22 cellular contexts compared by ENCODE assay signal in genomic region chr7:141590071-141590470, GRCh38. TPM values are rescaled to one million over a fixed set of nuclear protein-coding genes. Genes with fewer than 3 reads are reported as not detected.
A peak's percentile ranks its signal among the peaks of the same experiment; 100 is the strongest.
DNase-seq lines count a peak whose midpoint lies in the region; ATAC-seq and TF ChIP-seq lines count a peak whose summit lies in the region.
"Had no signal": no experiment of that assay in that cellular context is flagged by ENCODE, and none has a peak within 500 bp of the region (broad histone marks: within the 10 kb centered on the region; RNA-seq: fewer than 3 reads in every experiment).

No MANE protein-coding gene starts in this region.

- DNase-seq in Right ventricle myocardium inferior (ENCODE audit: missing footprints), result no peak
- no peak for DNase-seq in right atrium auricular region (ENCODE audit: low spot score)
- DNase-seq in H9, result no peak
- no peak for DNase-seq in RWPE2 (ENCODE audit: low spot score)
- no peak for DNase-seq in immature natural killer cell
- no peak for DNase-seq in activated naive CD4-positive, alpha-beta T cell treated with anti-CD3 and anti-CD28 coated beads, Interleukin-2, amount 50 U/mL, for 16 hours
- DNase-seq: ACHN; CD4-positive, alpha-beta T cell; COR-L47; DMS79; IMR-90; NCI-H1105; NCI-H146; NCI-H2029 treated with DMSO at 0.1 percent for 48 hours; NCI-H345; NCI-H524; NCI-H774; Peyer's patch; SHP77 treated with DMSO at 0.1 percent for 48 hours had no signal

- H3K4ac ChIP-seq in H9 (ENCODE audit: low read depth, low read length), result no peak overlapping the region

- H3K4me2 ChIP-seq in H9 (ENCODE audit: insufficient read depth, insufficient read length, low read length), result no peak overlapping the region
- H3K4me2 ChIP-seq: BLaER1, KMS-11 had no signal

- H3K36me3 Mint-ChIP-seq in H9 (ENCODE audit: insufficient read depth in 1 of 3, low read depth in 3 of 3) (peaks cover 13 to 34% (median 21%) of the 10 kb centered on the region in 3 experiments), immature natural killer cell (peaks cover 9 to 28% (median 16%) of the 10 kb centered on the region in 3 donors)

- no peak overlapping the region for H2BK15ac ChIP-seq in H9 (ENCODE audit: low read depth, low read length)

- no peaks in the 10 kb centered on the region for H3K9me3 ChIP-seq in right atrium auricular region
- H3K9me3 ChIP-seq in H9 (ENCODE audit: control insufficient read depth, low read depth, low read length), result no peaks in the 10 kb centered on the region
- H3K9me3 ChIP-seq in RWPE2 (ENCODE audit: severe bottlenecking), result no peaks in the 10 kb centered on the region
- H3K9me3 ChIP-seq: BLaER1, Peyer's patch had no signal

- no peak overlapping the region for H3K14ac ChIP-seq in H9 (ENCODE audit: insufficient read depth, low read length)

- no peaks in the 10 kb centered on the region for H4K20me1 ChIP-seq in H9 (ENCODE audit: control insufficient read depth, insufficient read depth, insufficient read length)

- no peak overlapping the region for H2AK5ac ChIP-seq in H9 (ENCODE audit: insufficient read length, low read length)

- H3K56ac ChIP-seq in H9 (ENCODE audit: insufficient read length, low read depth, low read length), result no peak overlapping the region

- H2BK120ac ChIP-seq in H9 (ENCODE audit: low read depth, low read length, poor library complexity, severe bottlenecking), result no peak overlapping the region

- H3K18ac ChIP-seq in H9 (ENCODE audit: insufficient read length, low read depth, low read length), result no peak overlapping the region

- ATAC-seq in Right ventricle myocardium inferior (peak; percentile 62), RWPE2 (ENCODE audit: low read depth) (no peak), HG03097 (IDR thresholded peaks at IDR 0.05; ENCODE audit: low FRiP score, unreplicated experiment) (no peak)

- no peak overlapping the region for H2BK5ac ChIP-seq in H9 (ENCODE audit: insufficient read length, low read length)

- no peak overlapping the region for H4K8ac ChIP-seq in H9 (replicated peaks; ENCODE audit: insufficient read length, low read depth, low read length)

- WGBS in H9 (ENCODE audit: extremely low coverage, insufficient read length, low lambda C conversion rate), result no CpG with 5 or more reads among the region's 3 CpGs

- no peak overlapping the region for H3T11ph ChIP-seq in H9 (ENCODE audit: low read length)

- H3K9me3 Mint-ChIP-seq in H9 (no peaks in the 10 kb centered on the region), immature natural killer cell (no peaks in the 10 kb centered on the region)
- H3K9me3 Mint-ChIP-seq: CD4-positive, alpha-beta T cell had no signal

- intact Hi-C loops in Right ventricle myocardium inferior (cut with DNase I), result no loop called here

- peaks cover 45 to 49% of the 10 kb centered on the region in 2 experiments for H3K4me1 Mint-ChIP-seq in H9
- H3K4me1 Mint-ChIP-seq in immature natural killer cell, result peaks cover 78 to 97% of the 10 kb centered on the region in 2 donors

- H3K23ac ChIP-seq in H9 (ENCODE audit: insufficient read length, low read depth, low read length), result no peak overlapping the region

- no peaks in the 10 kb centered on the region for H3K23me2 ChIP-seq in H9 (ENCODE audit: insufficient read length, low read depth, low read length, poor library complexity, severe bottlenecking)

- no peak overlapping the region for H4K5ac ChIP-seq in H9 (ENCODE audit: insufficient read length, low read depth, low read length)

- H3K36me3 ChIP-seq in right atrium auricular region (no peaks in the 10 kb centered on the region), RWPE2 (ENCODE audit: low read depth) (peaks cover 21% of the 10 kb centered on the region; the same call in 1 of the 2 replicates)
- H3K36me3 ChIP-seq: Peyer's patch had no signal

- H3K27me3 ChIP-seq in right atrium auricular region (no peaks in the 10 kb centered on the region), H9 (ENCODE audit: insufficient read depth, low read length) (no peaks in the 10 kb centered on the region), RWPE2 (ENCODE audit: insufficient read depth, poor library complexity, severe bottlenecking) (no peaks in the 10 kb centered on the region)
- H3K27me3 ChIP-seq: BLaER1, Peyer's patch had no signal

- TF ChIP-seq CTCF in right atrium auricular region (IDR thresholded peaks at IDR 0.05), result no peak
- TF ChIP-seq CTCF in H9 (conservative IDR thresholded peaks at IDR 0.05), result no peak
- TF ChIP-seq CTCF in RWPE2 (IDR thresholded peaks at IDR 0.05; ENCODE audit: poor library complexity, severe bottlenecking), result no peak

- no peak overlapping the region for H2AFZ ChIP-seq in H9 (ENCODE audit: low read length)

- no peaks in the 10 kb centered on the region for H3K27me3 Mint-ChIP-seq in H9 (ENCODE audit: low read depth)
- H3K27me3 Mint-ChIP-seq in immature natural killer cell (ENCODE audit: low read depth in 3 of 3), result peaks cover 0 to 11% (median 0%) of the 10 kb centered on the region in 3 donors
- H3K27me3 Mint-ChIP-seq: CD4-positive, alpha-beta T cell had no signal

- H2BK12ac ChIP-seq in H9 (ENCODE audit: insufficient read length, low read depth, low read length), result no peak overlapping the region

- H3K27ac Mint-ChIP-seq in H9, result peak overlapping the region in 2 of 3 experiments; percentile 56 to 76; a peak in 2 of 7 replicates
- peak overlapping the region; percentile 71 to 87 (median 84) for H3K27ac Mint-ChIP-seq in immature natural killer cell
- H3K27ac Mint-ChIP-seq: CD4-positive, alpha-beta T cell had no signal

- no peak overlapping the region for H2BK20ac ChIP-seq in H9 (ENCODE audit: low read depth, low read length, poor library complexity, severe bottlenecking)

- H3K27ac ChIP-seq in right atrium auricular region, result no peak overlapping the region
- H3K27ac ChIP-seq in H9 (ENCODE audit: insufficient read length, low read depth, low read length), result no peak overlapping the region
- peak overlapping the region; percentile 40 for H3K27ac ChIP-seq in RWPE2 (ENCODE audit: poor library complexity, severe bottlenecking)
- H3K27ac ChIP-seq: BLaER1, KMS-11, Peyer's patch had no signal

- H3K4me3 ChIP-seq in right atrium auricular region (no peak overlapping the region), RWPE2 (ENCODE audit: severe bottlenecking) (no peak overlapping the region)
- H3K4me3 ChIP-seq: BLaER1, Peyer's patch had no signal

- H3K4me1 ChIP-seq in right atrium auricular region (peaks cover 0 to 19% of the 10 kb centered on the region in 2 donors), H9 (ENCODE audit: insufficient read depth, low read length) (peaks cover 16% of the 10 kb centered on the region), RWPE2 (ENCODE audit: insufficient read depth, poor library complexity, severe bottlenecking) (peaks cover 29% of the 10 kb centered on the region)
- H3K4me1 ChIP-seq: BLaER1, Peyer's patch had no signal

- H4K91ac ChIP-seq in H9 (ENCODE audit: insufficient read length, low read depth, low read length), result no peak overlapping the region

- H3K79me1 ChIP-seq in H9 (ENCODE audit: insufficient read depth, low read depth, low read length, poor library complexity, severe bottlenecking), result no peaks in the 10 kb centered on the region

- H3K4me3 Mint-ChIP-seq in H9 (no peak overlapping the region), immature natural killer cell (peak overlapping the region; percentile 73 to 86 (median 77))
- H3K4me3 Mint-ChIP-seq: CD4-positive, alpha-beta T cell had no signal

- H3K79me2 ChIP-seq in H9 (ENCODE audit: insufficient read depth, low read length), result no peaks in the 10 kb centered on the region

- H3K9ac ChIP-seq in H9 (ENCODE audit: extremely low read depth, insufficient read length, low read length), result no peak overlapping the region
- H3K9ac ChIP-seq: BLaER1, KMS-11 had no signal

RNA-seq across cellular contexts. Expression of gene AGK, which starts 38.9 kb away (rescaled TPM):
- total RNA-seq in Right ventricle myocardium inferior, result 28.4 TPM
- 10 to 100 TPM; 24.2 to 41.9 TPM for total RNA-seq in right atrium auricular region
- total RNA-seq in H9 (2021), result 30.6 and 35.1 TPM in 2 replicates
- polyA plus RNA-seq in immature natural killer cell, result 100 to 1,000 TPM; 104 to 125 (median 108) TPM

Comparison
In these comparisons a context has a peak if more than half of its experiments do, and no peak if none do; other contexts are left out.
1. H3K4me3 Mint-ChIP-seq: peak in immature natural killer cell (5 of 5); none in H9 (0 of 2).